ENCODE assay signal across 3 cellular contexts in the genomic region with DNA sequence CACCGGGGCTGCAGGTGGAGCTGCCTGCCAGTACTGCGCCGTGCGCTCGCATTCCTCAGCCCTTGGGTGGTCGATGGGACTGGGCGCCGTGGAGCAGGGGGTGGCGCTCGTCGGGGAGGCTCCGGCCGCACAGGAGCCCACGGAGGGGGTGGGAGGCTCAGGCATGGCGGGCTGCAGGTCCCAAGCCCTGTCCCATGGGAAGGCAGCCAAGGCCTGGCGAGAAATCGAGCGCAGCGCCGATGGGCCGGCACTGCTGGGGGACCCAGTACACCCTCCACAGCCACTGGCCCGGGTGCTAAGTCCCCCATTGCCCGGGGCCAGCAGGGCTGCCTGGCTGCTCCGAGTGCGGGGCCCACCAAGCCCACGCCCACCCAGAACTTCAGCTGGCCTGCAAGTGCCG. TPM values are rescaled to one million over a fixed set of nuclear protein-coding genes. Genes with fewer than 3 reads are reported as not detected.
"Had no signal": no experiment of that assay in that cellular context is flagged by ENCODE, and none has a peak within 500 bp of the region (broad histone marks: within the 10 kb centered on the region; RNA-seq: fewer than 3 reads in every experiment).

No MANE protein-coding gene starts in this region.

RNA-seq across cellular contexts. Expression of gene HSD17B6, which starts 32.7 kb away (rescaled TPM):
- total RNA-seq: dermis blood vessel endothelial cell, endothelial cell of umbilical vein, glomerular endothelial cell had no signal
